15 cellular contexts compared by ENCODE assay signal in the genomic region with DNA sequence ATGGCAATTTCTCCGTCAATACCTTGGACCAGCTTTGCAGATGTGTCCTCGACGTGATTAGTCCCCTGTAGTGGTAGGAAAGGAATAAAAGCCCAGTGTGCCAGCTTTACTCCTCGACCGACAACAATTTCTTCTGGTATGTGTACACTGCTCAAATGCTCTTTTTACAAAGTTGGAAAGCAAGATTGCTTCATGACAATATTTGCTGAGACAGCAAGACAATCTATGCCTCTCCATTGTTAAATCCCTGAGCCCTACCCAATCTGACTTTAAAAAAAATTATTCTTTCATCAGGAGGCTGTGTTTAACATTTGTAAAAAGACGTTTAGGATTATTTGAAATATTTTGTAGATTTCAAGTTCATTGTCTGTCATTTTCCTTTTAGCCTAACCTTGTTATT.
"Had no signal": no experiment of that assay in that cellular context is flagged by ENCODE, and none has a peak within 500 bp of the region (broad histone marks: within the 10 kb centered on the region; RNA-seq: fewer than 3 reads in every experiment).

No MANE protein-coding gene starts in this region.

- H3K36me3 Mint-ChIP-seq: activated naive CD8-positive, alpha-beta T cell treated with anti-CD3 and anti-CD28 coated beads, Interleukin-2, amount 10 ng/mL, durations not matched to agents 7 days and 5 days; type B pancreatic cell had no signal

- H3K4me1 Mint-ChIP-seq: activated naive CD8-positive, alpha-beta T cell treated with anti-CD3 and anti-CD28 coated beads, Interleukin-2, amount 10 ng/mL, durations not matched to agents 7 days and 5 days; endodermal cell had no signal

- H3K9me3 Mint-ChIP-seq: activated naive CD8-positive, alpha-beta T cell treated with anti-CD3 and anti-CD28 coated beads, Interleukin-2, amount 10 ng/mL, durations not matched to agents 7 days and 5 days; endodermal cell; type B pancreatic cell had no signal

- H3K4me3 Mint-ChIP-seq: activated naive CD8-positive, alpha-beta T cell treated with anti-CD3 and anti-CD28 coated beads, Interleukin-2, amount 10 ng/mL, durations not matched to agents 7 days and 5 days; endodermal cell; type B pancreatic cell had no signal

- H3K27ac Mint-ChIP-seq: activated naive CD8-positive, alpha-beta T cell treated with anti-CD3 and anti-CD28 coated beads, Interleukin-2, amount 10 ng/mL, durations not matched to agents 7 days and 5 days; endodermal cell; type B pancreatic cell had no signal

- H3K4me1 ChIP-seq: breast epithelium, right atrium auricular region had no signal

- H3K4me3 ChIP-seq: breast epithelium, right atrium auricular region had no signal

- H3K27ac ChIP-seq: breast epithelium, right atrium auricular region had no signal

- H3K9me3 ChIP-seq: breast epithelium, right atrium auricular region had no signal

- H3K36me3 ChIP-seq: breast epithelium, right atrium auricular region had no signal

- ATAC-seq: left lobe of liver; stimulated activated naive CD8-positive, alpha-beta T cell treated with anti-CD3 and anti-CD28 coated beads, Interleukin-15, Interleukin-2, amounts not matched to agents 100 U/mL and 50 U/mL, for 24 hours had no signal

- DNase-seq: activated naive CD4-positive, alpha-beta T cell; activated naive CD8-positive, alpha-beta T cell treated with anti-CD3 and anti-CD28 coated beads, Interleukin-2, amount 10 ng/mL, durations not matched to agents 7 days and 5 days; endodermal cell; erythroblast; hippocampal formation; nucleus accumbens; small intestine; stimulated activated CD4-positive, alpha-beta T cell treated with anti-CD3 and anti-CD28 coated beads, Interleukin-4, amount 100 ng/mL, for 4 hours; stimulated activated CD8-positive, alpha-beta memory T cell treated with anti-CD3 and anti-CD28 coated beads, Interleukin-4, amount 100 ng/mL, for 48 hours; stimulated activated naive CD8-positive, alpha-beta T cell treated with anti-CD3 and anti-CD28 coated beads, Interleukin-15, Interleukin-2, amounts not matched to agents 100 U/mL and 50 U/mL, for 24 hours; T1000 had no signal

- H3K27me3 ChIP-seq: breast epithelium, right atrium auricular region had no signal
